ENCODE assay signal across 8 cellular contexts in genomic region chr14:61476105-61476736, GRCh38.
DNase-seq lines count a peak whose midpoint lies in the region; ATAC-seq and TF ChIP-seq lines count a peak whose summit lies in the region.

No MANE protein-coding gene starts in this region.

- no peaks in the 10 kb centered on the region for H3K27me3 ChIP-seq in rectal smooth muscle tissue (ENCODE audit: control insufficient read depth, insufficient read depth, low read length)
- no peaks in the 10 kb centered on the region for H3K27me3 ChIP-seq in SJCRH30

- H3K27ac Mint-ChIP-seq in Calu3 (ENCODE audit: unreplicated experiment): peak overlapping the region; percentile 98
- peak overlapping the region; percentile 79 for H3K27ac Mint-ChIP-seq in dendritic cell treated with granulocyte-macrophage colony-stimulating factor and Interleukin-4, amounts not matched to agents 40 ng/mL and 50 ng/mL, for 4 days

- peak overlapping the region; percentile 24 for H3K4me3 ChIP-seq in Jurkat, Clone E6-1 (ENCODE audit: low read length)
- H3K4me3 ChIP-seq in rectal smooth muscle tissue (ENCODE audit: low read length) (no peak overlapping the region), SJCRH30 (no peak overlapping the region)

- no peak overlapping the region for H3K9ac ChIP-seq in rectal smooth muscle tissue (ENCODE audit: low read length)

- peaks cover 29% of the 10 kb centered on the region for H3K36me3 Mint-ChIP-seq in Calu3 (ENCODE audit: insufficient read depth, unreplicated experiment)
- H3K36me3 Mint-ChIP-seq in dendritic cell treated with granulocyte-macrophage colony-stimulating factor and Interleukin-4, amounts not matched to agents 40 ng/mL and 50 ng/mL, for 4 days (ENCODE audit: low read depth): no peaks in the 10 kb centered on the region

- TF ChIP-seq CTCF in Calu3 (IDR thresholded peaks at IDR 0.05; ENCODE audit: unreplicated experiment) (no peak), GM10266 (IDR thresholded peaks at IDR 0.05; ENCODE audit: control insufficient read depth, insufficient read depth, low read depth, missing control alignments) (no peak)

- no peaks in the 10 kb centered on the region for H3K9me3 ChIP-seq in SJCRH30 (replicated peaks)

- CTCF ChIA-PET in Calu3 (lab: Charles Lee): interaction anchor here (0.8 to 3.8 kb wide), 6 partner anchors 49 to 361 kb away, joined by 3 to 21 read pairs (median 4); no protein-coding TSS in a partner anchor

- BruUV-seq in Calu3 (replicated peaks; lab: Mats Ljungman, UMichigan): TSS peak; percentile 68

- no peaks in the 10 kb centered on the region for H3K9me3 Mint-ChIP-seq in Calu3 (ENCODE audit: low read depth, unreplicated experiment)
- H3K9me3 Mint-ChIP-seq in dendritic cell treated with granulocyte-macrophage colony-stimulating factor and Interleukin-4, amounts not matched to agents 40 ng/mL and 50 ng/mL, for 4 days: no peaks in the 10 kb centered on the region

- peak overlapping the region; percentile 43 for H3K4me3 Mint-ChIP-seq in Calu3 (ENCODE audit: low read depth, unreplicated experiment)
- no peak overlapping the region for H3K4me3 Mint-ChIP-seq in dendritic cell treated with granulocyte-macrophage colony-stimulating factor and Interleukin-4, amounts not matched to agents 40 ng/mL and 50 ng/mL, for 4 days

- intact Hi-C loops in Calu3 (cut with micrococcal nuclease; ENCODE audit: unreplicated experiment): loop anchor here (2.0 kb wide), 1 partner anchor 77 kb away; no protein-coding TSS in a partner anchor
- intact Hi-C loops in dendritic cell treated with granulocyte-macrophage colony-stimulating factor and Interleukin-4, amounts not matched to agents 40 ng/mL and 50 ng/mL, for 4 days (cut with micrococcal nuclease): loop anchor here (5.0 kb wide), 2 partner anchors 51 to 76 kb away; no protein-coding TSS in a partner anchor

- no peak for DNase-seq in Calu3
- no peak for DNase-seq in Jurkat, Clone E6-1 (ENCODE audit: low read depth, low spot score)
- DNase-seq in GM10266 (ENCODE audit: extremely low spot score): no peak
- DNase-seq in SJCRH30: no peak
- no peak for DNase-seq in putamen (ENCODE audit: low spot score)

- no peaks in the 10 kb centered on the region for H3K27me3 Mint-ChIP-seq in Calu3 (ENCODE audit: unreplicated experiment)
- H3K27me3 Mint-ChIP-seq in dendritic cell treated with granulocyte-macrophage colony-stimulating factor and Interleukin-4, amounts not matched to agents 40 ng/mL and 50 ng/mL, for 4 days: no peaks in the 10 kb centered on the region

- peaks cover 86% of the 10 kb centered on the region for H3K4me1 Mint-ChIP-seq in Calu3 (ENCODE audit: low read depth, unreplicated experiment)
- peaks cover 70% of the 10 kb centered on the region for H3K4me1 Mint-ChIP-seq in dendritic cell treated with granulocyte-macrophage colony-stimulating factor and Interleukin-4, amounts not matched to agents 40 ng/mL and 50 ng/mL, for 4 days (ENCODE audit: low read depth)

- peaks cover 3% of the 10 kb centered on the region for H3K4me1 ChIP-seq in rectal smooth muscle tissue (ENCODE audit: control insufficient read depth, insufficient read depth, low read length)
- H3K4me1 ChIP-seq in SJCRH30: peaks cover 7% of the 10 kb centered on the region

- H3K27ac ChIP-seq in rectal smooth muscle tissue (ENCODE audit: low read depth, low read length) (peak overlapping the region; percentile 68), SJCRH30 (no peak overlapping the region)

- no peak for ATAC-seq in HG02870 (IDR thresholded peaks at IDR 0.05; ENCODE audit: unreplicated experiment)

- H3K36me3 ChIP-seq in rectal smooth muscle tissue (ENCODE audit: control insufficient read depth, insufficient read depth, low read length): no peaks in the 10 kb centered on the region
- H3K36me3 ChIP-seq in SJCRH30: no peaks in the 10 kb centered on the region
